Comparison of ENCODE assay signal across 21 cellular contexts in genomic region chr2:23813438-23813837, GRCh38.
DNase-seq lines count a peak whose midpoint lies in the region; ATAC-seq and TF ChIP-seq lines count a peak whose summit lies in the region.
"Had no signal": no experiment of that assay in that cellular context is flagged by ENCODE, and none has a peak within 500 bp of the region (broad histone marks: within the 10 kb centered on the region; RNA-seq: fewer than 3 reads in every experiment).

No MANE protein-coding gene starts in this region.

- H3K4me1 Mint-ChIP-seq in T-helper 17 cell (peaks cover 6% of the 10 kb centered on the region), type B pancreatic cell (ENCODE audit: unreplicated experiment) (no peaks in the 10 kb centered on the region)
- H3K4me1 Mint-ChIP-seq in activated CD8-positive, alpha-beta T cell treated with anti-CD3 and anti-CD28 coated beads for 36 hours (ENCODE audit: low read depth), result no peaks in the 10 kb centered on the region
- H3K4me1 Mint-ChIP-seq: B cell had no signal

- no peak overlapping the region for H3K4me3 Mint-ChIP-seq in T-helper 17 cell
- H3K4me3 Mint-ChIP-seq in type B pancreatic cell, result no peak overlapping the region
- no peak overlapping the region for H3K4me3 Mint-ChIP-seq in activated CD8-positive, alpha-beta T cell treated with anti-CD3 and anti-CD28 coated beads for 36 hours
- H3K4me3 Mint-ChIP-seq: B cell; CD4-positive, CD25-positive, alpha-beta regulatory T cell; CD8-positive, alpha-beta T cell had no signal

- H3K27me3 Mint-ChIP-seq in T-helper 17 cell, result no peaks in the 10 kb centered on the region
- H3K27me3 Mint-ChIP-seq in type B pancreatic cell, result no peaks in the 10 kb centered on the region
- H3K27me3 Mint-ChIP-seq in activated CD8-positive, alpha-beta T cell treated with anti-CD3 and anti-CD28 coated beads for 36 hours, result no peaks in the 10 kb centered on the region
- H3K27me3 Mint-ChIP-seq: B cell; CD4-positive, CD25-positive, alpha-beta regulatory T cell had no signal

- ATAC-seq in T-helper 17 cell (no peak), foreskin keratinocyte (no peak)
- no peak for ATAC-seq in activated CD8-positive, alpha-beta T cell treated with anti-CD3 and anti-CD28 coated beads for 36 hours
- ATAC-seq: CD8-positive, alpha-beta T cell; GM12878 had no signal

- H3K4me1 ChIP-seq in foreskin keratinocyte (no peaks in the 10 kb centered on the region), uterus (no peaks in the 10 kb centered on the region)
- H3K4me1 ChIP-seq: BLaER1, Caco-2 had no signal

- DNase-seq in DMS53 (lab: John Stamatoyannopoulos, UW) (peak; percentile 10), DMS53 treated with DMSO at 0.1 percent for 48 hours (lab: John Stamatoyannopoulos, UW; ENCODE audit: unreplicated experiment) (no peak), T-helper 17 cell (no peak), foreskin keratinocyte (no peak), type B pancreatic cell (ENCODE audit: extremely low spot score, unreplicated experiment) (no peak), NK-92 (lab: John Stamatoyannopoulos, UW; ENCODE audit: unreplicated experiment) (no peak), uterus (no peak)
- no peak for DNase-seq in activated CD8-positive, alpha-beta T cell treated with anti-CD3 and anti-CD28 coated beads for 36 hours
- DNase-seq: Caco-2; CD4-positive, CD25-positive, alpha-beta regulatory T cell; CD8-positive, alpha-beta T cell; DMS153; DND-41; GM23248; H7; HCEC 1CT had no signal

- peak overlapping the region; percentile 9 for H3K27ac Mint-ChIP-seq in T-helper 17 cell
- H3K27ac Mint-ChIP-seq in type B pancreatic cell, result no peak overlapping the region
- no peak overlapping the region for H3K27ac Mint-ChIP-seq in activated CD8-positive, alpha-beta T cell treated with anti-CD3 and anti-CD28 coated beads for 36 hours
- H3K27ac Mint-ChIP-seq: B cell; CD4-positive, CD25-positive, alpha-beta regulatory T cell; CD8-positive, alpha-beta T cell had no signal

- no peaks in the 10 kb centered on the region for H3K36me3 ChIP-seq in uterus

- intact Hi-C loops in activated CD8-positive, alpha-beta T cell treated with anti-CD3 and anti-CD28 coated beads for 36 hours (cut with micrococcal nuclease), result no loop called here
- intact Hi-C loops in uterus (cut with DNase I; ENCODE audit: low total_unique reads), result no loop called here

- H3K36me3 Mint-ChIP-seq in T-helper 17 cell (ENCODE audit: low read depth) (peaks cover 8% of the 10 kb centered on the region), type B pancreatic cell (peaks cover 23% of the 10 kb centered on the region)
- peaks cover 6% of the 10 kb centered on the region for H3K36me3 Mint-ChIP-seq in activated CD8-positive, alpha-beta T cell treated with anti-CD3 and anti-CD28 coated beads for 36 hours (ENCODE audit: low read depth)

- no peaks in the 10 kb centered on the region for H3K9me3 Mint-ChIP-seq in type B pancreatic cell
- H3K9me3 Mint-ChIP-seq in activated CD8-positive, alpha-beta T cell treated with anti-CD3 and anti-CD28 coated beads for 36 hours, result no peaks in the 10 kb centered on the region
- H3K9me3 Mint-ChIP-seq: CD4-positive, CD25-positive, alpha-beta regulatory T cell; CD8-positive, alpha-beta T cell had no signal

- H3K9me3 ChIP-seq in T-helper 17 cell (ENCODE audit: control insufficient read depth, low read length, poor library complexity, severe bottlenecking), result no peaks in the 10 kb centered on the region
- no peaks in the 10 kb centered on the region for H3K9me3 ChIP-seq in uterus
- H3K9me3 ChIP-seq: BLaER1, Caco-2 had no signal

- TF ChIP-seq CTCF in foreskin keratinocyte (conservative IDR thresholded peaks at IDR 0.05) (peak; percentile 2), type B pancreatic cell (conservative IDR thresholded peaks at IDR 0.05) (peak; percentile 44), uterus (IDR thresholded peaks at IDR 0.05) (no peak)
- TF ChIP-seq CTCF in activated CD8-positive, alpha-beta T cell treated with anti-CD3 and anti-CD28 coated beads for 36 hours (IDR thresholded peaks at IDR 0.05), result no peak

- H3K27me3 ChIP-seq in foreskin keratinocyte (no peaks in the 10 kb centered on the region), uterus (no peaks in the 10 kb centered on the region)
- H3K27me3 ChIP-seq: BLaER1 had no signal

- no peak overlapping the region for H3K27ac ChIP-seq in foreskin keratinocyte
- no peak overlapping the region for H3K27ac ChIP-seq in uterus
- H3K27ac ChIP-seq: 22Rv1, BLaER1, C4-2B, GM23248 had no signal

- CTCF ChIA-PET in activated CD8-positive, alpha-beta T cell treated with anti-CD3 and anti-CD28 coated beads for 36 hours (lab: Charles Lee), result no interaction called here

- POLR2A ChIA-PET in activated CD8-positive, alpha-beta T cell treated with anti-CD3 and anti-CD28 coated beads for 36 hours (lab: Charles Lee), result no interaction called here

- TF ChIP-seq POLR2A in uterus (IDR thresholded peaks at IDR 0.05), result no peak

- H3K4me3 ChIP-seq in uterus, result no peak overlapping the region
- H3K4me3 ChIP-seq: BLaER1, GM12878, GM23248 had no signal

Comparison
In these comparisons a context has a peak if more than half of its experiments do, and no peak if none do; other contexts are left out.
1. CTCF ChIP-seq: peak in foreskin keratinocyte (single experiment) and type B pancreatic cell (single experiment); none in activated CD8-positive, alpha-beta T cell treated with anti-CD3 and anti-CD28 coated beads for 36 hours (single experiment) and uterus (0 of 4).